In genomic region chr1:200436436-200436835, GRCh38 we compare ENCODE assay signal across 30 cellular contexts.
"Had no signal": no experiment of that assay in that cellular context is flagged by ENCODE, and none has a peak within 500 bp of the region (broad histone marks: within the 10 kb centered on the region; RNA-seq: fewer than 3 reads in every experiment).

No MANE protein-coding gene starts in this region.

- H3K27ac ChIP-seq: breast epithelium, cardiac muscle cell, colonic mucosa, dorsolateral prefrontal cortex, esophagus muscularis mucosa, foreskin keratinocyte, gastrocnemius medialis, heart left ventricle, VCaP had no signal

- DNase-seq: activated CD4-positive, alpha-beta memory T cell treated with anti-CD3 and anti-CD28 coated beads, Interleukin-2, amount 10 ng/mL, durations not matched to agents 7 days and 5 days; activated CD4-positive, alpha-beta T cell treated with anti-CD3 and anti-CD28 coated beads for 1 hour; activated CD4-positive, alpha-beta T cell treated with anti-CD3 and anti-CD28 coated beads for 4 hours; activated CD4-positive, alpha-beta T cell treated with anti-CD3 and anti-CD28 coated beads, Interleukin-2, amount 10 ng/mL, durations not matched to agents 7 days and 5 days; activated CD4-positive, alpha-beta T cell treated with anti-CD3 and anti-CD28 coated beads, Interleukin-2, amount 50 U/mL, for 4 hours; activated CD8-positive, alpha-beta memory T cell treated with anti-CD3 and anti-CD28 coated beads, Interleukin-2, amount 50 U/mL, for 48 hours; activated effector memory CD4-positive, alpha-beta T cell treated with Interleukin-2 at 50 U/mL for 16 hours; activated gamma-delta T cell treated with Interleukin-2 at 50 U/mL for 16 hours; activated naive CD4-positive, alpha-beta T cell treated with anti-CD3 and anti-CD28 coated beads, Interleukin-2, amount 50 U/mL, for 16 hours; activated naive CD4-positive, alpha-beta T cell treated with Interleukin-2 at 50 U/mL for 16 hours; activated T-cell treated with anti-CD3 and anti-CD28 coated beads for 4 hours; activated T-cell treated with anti-CD3 and anti-CD28 coated beads, Interleukin-2, amount 50 U/mL, for 24 hours; activated T-cell treated with anti-CD3 and anti-CD28 coated beads, Interleukin-2, amount 50 U/mL, for 72 hours; amygdala; aorta; central memory CD4-positive, alpha-beta T cell; cerebellar nuclear complex; colonic mucosa; dorsolateral prefrontal cortex; effector memory CD8-positive, alpha-beta T cell; erythroblast; foreskin keratinocyte; gastrocnemius medialis; glutamatergic neuron; heart left ventricle; T-helper 2 cell had no signal

- H3K4me3 ChIP-seq: breast epithelium, cardiac muscle cell, colonic mucosa, dorsolateral prefrontal cortex, esophagus muscularis mucosa, gastrocnemius medialis, heart left ventricle had no signal

- H3K4me1 ChIP-seq: breast epithelium, colonic mucosa, heart left ventricle had no signal

- H3K27me3 ChIP-seq: breast epithelium, cardiac muscle cell, colonic mucosa, dorsolateral prefrontal cortex, esophagus muscularis mucosa, foreskin keratinocyte, gastrocnemius medialis, heart left ventricle had no signal

- H3K9me3 ChIP-seq: breast epithelium, colonic mucosa, esophagus muscularis mucosa, gastrocnemius medialis, heart left ventricle had no signal

- H3K36me3 ChIP-seq: breast epithelium, cardiac muscle cell, colonic mucosa, esophagus muscularis mucosa, gastrocnemius medialis, heart left ventricle had no signal
